In the genomic region with DNA sequence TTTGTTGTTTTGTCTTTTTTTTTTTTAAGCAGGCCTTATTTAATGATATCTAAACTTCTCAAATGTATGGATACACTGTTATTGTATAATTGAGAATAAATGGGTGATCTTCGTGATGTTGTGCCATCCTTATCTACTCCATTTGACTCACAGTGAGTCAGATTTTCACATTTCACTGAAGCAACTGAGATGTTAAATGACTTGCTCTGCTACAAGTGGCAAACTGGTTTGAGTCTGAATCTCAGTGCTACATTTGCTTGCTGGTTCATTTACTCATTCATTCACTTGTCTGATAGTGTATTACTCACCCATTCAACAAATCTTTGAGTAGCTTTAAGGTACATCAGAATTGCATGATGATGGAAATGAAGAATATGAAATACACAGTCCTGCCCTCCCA, we compare ENCODE assay signal across 11 cellular contexts. TPM values are rescaled to one million over a fixed set of nuclear protein-coding genes. Genes with fewer than 3 reads are reported as not detected.
A peak's percentile ranks its signal among the peaks of the same experiment; 100 is the strongest.
DNase-seq lines count a peak whose midpoint lies in the region; ATAC-seq and TF ChIP-seq lines count a peak whose summit lies in the region.
"Had no signal": no experiment of that assay in that cellular context is flagged by ENCODE, and none has a peak within 500 bp of the region (broad histone marks: within the 10 kb centered on the region; RNA-seq: fewer than 3 reads in every experiment).

No MANE protein-coding gene starts in this region.

- H3K9me3 Mint-ChIP-seq in activated T-cell treated with anti-CD3 and anti-CD28 coated beads, Interleukin-2, amount 50 U/mL, for 24 hours: no peaks in the 10 kb centered on the region

- no peaks in the 10 kb centered on the region for H4K20me1 ChIP-seq in OCI-LY1 (ENCODE audit: insufficient read depth, low read length)
- no peaks in the 10 kb centered on the region for H4K20me1 ChIP-seq in osteoblast (ENCODE audit: insufficient read depth, low read length)

- DNase-seq in activated T-cell treated with anti-CD3 and anti-CD28 coated beads, Interleukin-2, amount 50 U/mL, for 24 hours: no peak
- DNase-seq in activated T-cell treated with anti-CD3 and anti-CD28 coated beads, Interleukin-2, amount 50 U/mL, for 1 hour: no peak
- DNase-seq in choroid plexus epithelial cell (ENCODE audit: low read depth) (peak; percentile 54), osteoblast (ENCODE audit: insufficient read length, low spot score, missing footprints) (peak; percentile 75), WERI-Rb-1 (no peak)
- no peak for DNase-seq in effector CD8-positive, alpha-beta T cell (lab: John Stamatoyannopoulos, UW)
- DNase-seq: activated naive CD4-positive, alpha-beta T cell treated with anti-CD3 and anti-CD28 coated beads, Interleukin-2, amount 50 U/mL, for 16 hours; C1 segment of cervical spinal cord had no signal

- H2AFZ ChIP-seq in OCI-LY1 (ENCODE audit: low read length) (no peak overlapping the region), osteoblast (ENCODE audit: low read length) (no peak overlapping the region)

- H3F3A ChIP-seq in OCI-LY1 (ENCODE audit: insufficient read depth, low read length): no peaks in the 10 kb centered on the region

- H3K27ac ChIP-seq in OCI-LY1 (ENCODE audit: low read depth, low read length, poor library complexity, severe bottlenecking) (peak overlapping the region; percentile 20), osteoblast (ENCODE audit: low read depth, low read length) (peak overlapping the region; percentile 10), WERI-Rb-1 (no peak overlapping the region)

- H3K27me3 Mint-ChIP-seq in activated T-cell treated with anti-CD3 and anti-CD28 coated beads, Interleukin-2, amount 50 U/mL, for 24 hours: no peaks in the 10 kb centered on the region

- H3K4me1 Mint-ChIP-seq in activated T-cell treated with anti-CD3 and anti-CD28 coated beads, Interleukin-2, amount 50 U/mL, for 24 hours (ENCODE audit: low read depth): peaks cover 43% of the 10 kb centered on the region

- no peaks in the 10 kb centered on the region for H3K9me3 ChIP-seq in OCI-LY1 (ENCODE audit: low read length)
- no peaks in the 10 kb centered on the region for H3K9me3 ChIP-seq in osteoblast (ENCODE audit: low read depth, low read length)
- no peaks in the 10 kb centered on the region for H3K9me3 ChIP-seq in WERI-Rb-1 (ENCODE audit: severe bottlenecking)

- H3K4me3 ChIP-seq in OCI-LY1 (ENCODE audit: low read depth, low read length, poor library complexity, severe bottlenecking) (peak overlapping the region; percentile 80), choroid plexus epithelial cell (ENCODE audit: low read depth, low read length) (no peak overlapping the region), osteoblast (ENCODE audit: insufficient read depth, low read length) (no peak overlapping the region), WERI-Rb-1 (ENCODE audit: low read depth, low read length) (no peak overlapping the region)

- H3K27me3 ChIP-seq in OCI-LY1 (ENCODE audit: insufficient read depth, low read length) (no peaks in the 10 kb centered on the region), osteoblast (ENCODE audit: insufficient read depth, low read length) (no peaks in the 10 kb centered on the region), WERI-Rb-1 (ENCODE audit: insufficient read depth, low read depth, severe bottlenecking) (no peaks in the 10 kb centered on the region)

- H3K4me2 ChIP-seq in OCI-LY1 (ENCODE audit: low read length) (peak overlapping the region; percentile 88), osteoblast (ENCODE audit: insufficient read depth, low read length) (peak overlapping the region; percentile 91)

- ATAC-seq in HG03469 (IDR thresholded peaks at IDR 0.05; ENCODE audit: unreplicated experiment): no peak

- peaks cover 35% of the 10 kb centered on the region for H3K4me1 ChIP-seq in OCI-LY1 (ENCODE audit: insufficient read depth, low read length, severe bottlenecking)
- peaks cover 21% of the 10 kb centered on the region for H3K4me1 ChIP-seq in osteoblast (ENCODE audit: insufficient read depth, low read length)

- no peaks in the 10 kb centered on the region for H3K9me2 ChIP-seq in OCI-LY1 (ENCODE audit: low read depth, low read length)

- TF ChIP-seq CTCF in OCI-LY1 (IDR thresholded peaks at IDR 0.05; ENCODE audit: low read length) (no peak), choroid plexus epithelial cell (conservative IDR thresholded peaks at IDR 0.05; ENCODE audit: low read depth, low read length) (no peak), osteoblast (IDR thresholded peaks at IDR 0.05; ENCODE audit: extremely low read depth, low read depth, low read length) (no peak), WERI-Rb-1 (IDR thresholded peaks at IDR 0.05; ENCODE audit: low read depth, low read length) (no peak)

- H3K79me2 ChIP-seq in OCI-LY1 (ENCODE audit: insufficient read depth, low read length) (peaks cover 37% of the 10 kb centered on the region), osteoblast (ENCODE audit: insufficient read depth, low read length) (peaks cover 37% of the 10 kb centered on the region)

- H3K27ac Mint-ChIP-seq in activated T-cell treated with anti-CD3 and anti-CD28 coated beads, Interleukin-2, amount 50 U/mL, for 24 hours: peak overlapping the region; percentile 90

- peaks cover 34% of the 10 kb centered on the region; the same call in 1 of the 2 replicates for H3K36me3 ChIP-seq in OCI-LY1 (ENCODE audit: insufficient read depth, low read length)
- peaks cover 30% of the 10 kb centered on the region for H3K36me3 ChIP-seq in osteoblast (ENCODE audit: insufficient read depth, low read length)
- peaks cover 35% of the 10 kb centered on the region for H3K36me3 ChIP-seq in WERI-Rb-1

- H3K36me3 Mint-ChIP-seq in activated T-cell treated with anti-CD3 and anti-CD28 coated beads, Interleukin-2, amount 50 U/mL, for 24 hours (ENCODE audit: low read depth): peaks cover 60% of the 10 kb centered on the region

- H3K4me3 Mint-ChIP-seq in activated T-cell treated with anti-CD3 and anti-CD28 coated beads, Interleukin-2, amount 50 U/mL, for 24 hours: peak overlapping the region; percentile 94

- no peak overlapping the region; the same call in 1 of the 2 replicates for H3K9ac ChIP-seq in OCI-LY1 (ENCODE audit: low read length)

RNA-seq across cellular contexts. Expression of gene KIAA0586, which starts 2.6 kb away (rescaled TPM):
- 17.7 and 19.7 TPM in 2 replicates for total RNA-seq in osteoblast

RNA-seq across cellular contexts. Expression of gene TIMM9, which starts 2.8 kb away (rescaled TPM):
- 18.1 and 24.2 TPM in 2 replicates for total RNA-seq in osteoblast

RNA-seq across cellular contexts. Expression of gene TOMM20L, which starts 34.4 kb away (rescaled TPM):
- not detected in 2 replicates for total RNA-seq in osteoblast
- total RNA-seq: glomerular endothelial cell had no signal

Comparison
In these comparisons a context has a peak if more than half of its experiments do, and no peak if none do; other contexts are left out.
1. DNase-seq: peak in choroid plexus epithelial cell (single experiment) and osteoblast (single experiment); none in activated T-cell treated with anti-CD3 and anti-CD28 coated beads, Interleukin-2, amount 50 U/mL, for 24 hours (single experiment), activated T-cell treated with anti-CD3 and anti-CD28 coated beads, Interleukin-2, amount 50 U/mL, for 1 hour (single experiment), effector CD8-positive, alpha-beta T cell (single experiment) and WERI-Rb-1 (single experiment).